In the genomic region with DNA sequence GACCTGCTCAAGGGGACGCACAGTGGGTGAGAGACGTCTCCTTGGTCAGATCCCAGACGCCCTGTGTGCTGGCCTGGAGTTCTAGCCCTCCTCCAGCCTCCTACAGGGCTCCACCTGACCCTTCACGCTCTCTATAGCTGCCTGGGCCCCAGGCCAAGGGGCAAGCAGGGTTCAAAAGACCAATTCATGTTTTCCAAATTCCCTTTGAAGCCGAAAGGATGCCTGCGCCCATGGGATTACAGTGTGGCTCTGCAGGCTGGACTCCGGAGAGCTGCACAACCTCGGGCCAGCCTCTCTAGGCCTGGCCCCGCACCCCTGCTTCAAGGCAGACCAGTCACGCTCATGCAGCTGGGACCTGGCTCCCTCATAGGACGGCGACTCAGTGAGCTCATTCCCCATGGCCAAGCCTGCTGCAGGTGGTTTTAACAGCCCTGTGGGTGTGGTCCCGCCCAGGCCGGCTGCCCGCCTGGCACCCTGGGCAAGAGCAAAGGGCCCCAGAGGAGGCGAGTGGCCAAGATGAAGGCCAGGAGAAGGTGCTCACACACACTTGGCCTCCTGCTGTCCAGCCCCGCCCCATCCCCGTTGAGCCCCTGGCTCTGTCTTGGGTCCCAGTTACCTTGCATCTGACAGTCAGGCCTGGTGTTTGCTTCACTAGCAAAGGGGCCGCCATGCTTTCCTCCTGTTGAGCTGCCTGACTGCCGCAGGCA, we compare ENCODE assay signal across 1 cellular context.
TF ChIP-seq lines count a peak whose summit lies in the region.

No MANE protein-coding gene starts in this region.

TF ChIP-seq in HepG2, 621 proteins besides CTCF, POLR2A, EP300 and RAD21 (continued from another document):
- TF ChIP-seq REST (IDR thresholded peaks at IDR 0.05; ENCODE audit: borderline replicate concordance in 1 of 2, low read depth in 1 of 2, low read length in 2 of 2) (peak in 1 of 2 experiments; percentile 51; a peak in 1 of 4 replicates), ZBTB7A (CRISPR knock-in tag; IDR thresholded peaks at IDR 0.05) (peak; percentile 50; the same call in 1 of the 2 replicates), MAFF (IDR thresholded peaks at IDR 0.05; ENCODE audit: low read depth, low read length) (no peak), ZFY (CRISPR knock-in tag; IDR thresholded peaks at IDR 0.05) (peak; percentile 87), ZNF331 (CRISPR knock-in tag; IDR thresholded peaks at IDR 0.05) (peak; percentile 87), STAG1 (CRISPR knock-in tag; IDR thresholded peaks at IDR 0.05) (peak; percentile 18), ZNF558 (CRISPR knock-in tag; IDR thresholded peaks at IDR 0.05; ENCODE audit: borderline replicate concordance) (no peak), ZNF468 (CRISPR knock-in tag; IDR thresholded peaks at IDR 0.05) (no peak), ATRX (CRISPR knock-in tag; IDR thresholded peaks at IDR 0.05; ENCODE audit: borderline replicate concordance) (no peak), ZFP90 (CRISPR knock-in tag; IDR thresholded peaks at IDR 0.05; ENCODE audit: borderline replicate concordance) (peak; percentile 45), CENPX (CRISPR knock-in tag; IDR thresholded peaks at IDR 0.05) (no peak), ZFP36L1 (CRISPR knock-in tag; IDR thresholded peaks at IDR 0.05) (0 out of 2 replicates have a peak, but pooled peaks have one; percentile 38)
- TF ChIP-seq, protein P1, sequence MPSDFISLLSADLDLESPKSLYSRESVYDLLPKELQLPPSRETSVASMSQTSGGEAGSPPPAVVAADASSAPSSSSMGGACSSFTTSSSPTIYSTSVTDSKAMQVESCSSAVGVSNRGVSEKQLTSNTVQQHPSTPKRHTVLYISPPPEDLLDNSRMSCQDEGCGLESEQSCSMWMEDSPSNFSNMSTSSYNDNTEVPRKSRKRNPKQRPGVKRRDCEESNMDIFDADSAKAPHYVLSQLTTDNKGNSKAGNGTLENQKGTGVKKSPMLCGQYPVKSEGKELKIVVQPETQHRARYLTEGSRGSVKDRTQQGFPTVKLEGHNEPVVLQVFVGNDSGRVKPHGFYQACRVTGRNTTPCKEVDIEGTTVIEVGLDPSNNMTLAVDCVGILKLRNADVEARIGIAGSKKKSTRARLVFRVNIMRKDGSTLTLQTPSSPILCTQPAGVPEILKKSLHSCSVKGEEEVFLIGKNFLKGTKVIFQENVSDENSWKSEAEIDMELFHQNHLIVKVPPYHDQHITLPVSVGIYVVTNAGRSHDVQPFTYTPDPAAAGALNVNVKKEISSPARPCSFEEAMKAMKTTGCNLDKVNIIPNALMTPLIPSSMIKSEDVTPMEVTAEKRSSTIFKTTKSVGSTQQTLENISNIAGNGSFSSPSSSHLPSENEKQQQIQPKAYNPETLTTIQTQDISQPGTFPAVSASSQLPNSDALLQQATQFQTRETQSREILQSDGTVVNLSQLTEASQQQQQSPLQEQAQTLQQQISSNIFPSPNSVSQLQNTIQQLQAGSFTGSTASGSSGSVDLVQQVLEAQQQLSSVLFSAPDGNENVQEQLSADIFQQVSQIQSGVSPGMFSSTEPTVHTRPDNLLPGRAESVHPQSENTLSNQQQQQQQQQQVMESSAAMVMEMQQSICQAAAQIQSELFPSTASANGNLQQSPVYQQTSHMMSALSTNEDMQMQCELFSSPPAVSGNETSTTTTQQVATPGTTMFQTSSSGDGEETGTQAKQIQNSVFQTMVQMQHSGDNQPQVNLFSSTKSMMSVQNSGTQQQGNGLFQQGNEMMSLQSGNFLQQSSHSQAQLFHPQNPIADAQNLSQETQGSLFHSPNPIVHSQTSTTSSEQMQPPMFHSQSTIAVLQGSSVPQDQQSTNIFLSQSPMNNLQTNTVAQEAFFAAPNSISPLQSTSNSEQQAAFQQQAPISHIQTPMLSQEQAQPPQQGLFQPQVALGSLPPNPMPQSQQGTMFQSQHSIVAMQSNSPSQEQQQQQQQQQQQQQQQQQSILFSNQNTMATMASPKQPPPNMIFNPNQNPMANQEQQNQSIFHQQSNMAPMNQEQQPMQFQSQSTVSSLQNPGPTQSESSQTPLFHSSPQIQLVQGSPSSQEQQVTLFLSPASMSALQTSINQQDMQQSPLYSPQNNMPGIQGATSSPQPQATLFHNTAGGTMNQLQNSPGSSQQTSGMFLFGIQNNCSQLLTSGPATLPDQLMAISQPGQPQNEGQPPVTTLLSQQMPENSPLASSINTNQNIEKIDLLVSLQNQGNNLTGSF (CRISPR knock-in tag; IDR thresholded peaks at IDR 0.05) = no peak
- TF ChIP-seq, protein P2, sequence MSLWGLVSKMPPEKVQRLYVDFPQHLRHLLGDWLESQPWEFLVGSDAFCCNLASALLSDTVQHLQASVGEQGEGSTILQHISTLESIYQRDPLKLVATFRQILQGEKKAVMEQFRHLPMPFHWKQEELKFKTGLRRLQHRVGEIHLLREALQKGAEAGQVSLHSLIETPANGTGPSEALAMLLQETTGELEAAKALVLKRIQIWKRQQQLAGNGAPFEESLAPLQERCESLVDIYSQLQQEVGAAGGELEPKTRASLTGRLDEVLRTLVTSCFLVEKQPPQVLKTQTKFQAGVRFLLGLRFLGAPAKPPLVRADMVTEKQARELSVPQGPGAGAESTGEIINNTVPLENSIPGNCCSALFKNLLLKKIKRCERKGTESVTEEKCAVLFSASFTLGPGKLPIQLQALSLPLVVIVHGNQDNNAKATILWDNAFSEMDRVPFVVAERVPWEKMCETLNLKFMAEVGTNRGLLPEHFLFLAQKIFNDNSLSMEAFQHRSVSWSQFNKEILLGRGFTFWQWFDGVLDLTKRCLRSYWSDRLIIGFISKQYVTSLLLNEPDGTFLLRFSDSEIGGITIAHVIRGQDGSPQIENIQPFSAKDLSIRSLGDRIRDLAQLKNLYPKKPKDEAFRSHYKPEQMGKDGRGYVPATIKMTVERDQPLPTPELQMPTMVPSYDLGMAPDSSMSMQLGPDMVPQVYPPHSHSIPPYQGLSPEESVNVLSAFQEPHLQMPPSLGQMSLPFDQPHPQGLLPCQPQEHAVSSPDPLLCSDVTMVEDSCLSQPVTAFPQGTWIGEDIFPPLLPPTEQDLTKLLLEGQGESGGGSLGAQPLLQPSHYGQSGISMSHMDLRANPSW (CRISPR knock-in tag; IDR thresholded peaks at IDR 0.05; ENCODE audit: borderline replicate concordance) = no peak
TF ChIP-seq in HepG2: peak in this region for 194.
